Comparison of ENCODE assay signal across 23 cellular contexts in genomic region chr12:52862023-52862422, GRCh38. TPM values are rescaled to one million over a fixed set of nuclear protein-coding genes. Genes with fewer than 3 reads are reported as not detected.
DNase-seq lines count a peak whose midpoint lies in the region; ATAC-seq, FAIRE-seq and TF ChIP-seq lines count a peak whose summit lies in the region.
"Had no signal": no experiment of that assay in that cellular context is flagged by ENCODE, and none has a peak within 500 bp of the region (broad histone marks: within the 10 kb centered on the region; RNA-seq: fewer than 3 reads in every experiment).

No MANE protein-coding gene starts in this region.

- no peaks in the 10 kb centered on the region for H3K79me2 ChIP-seq in keratinocyte (ENCODE audit: control insufficient read depth, insufficient read depth, low read length)

- H2AFZ ChIP-seq in keratinocyte (ENCODE audit: control insufficient read depth, low read length): no peak overlapping the region

- intact Hi-C loops in activated CD4-positive, alpha-beta T cell treated with anti-CD3 and anti-CD28 coated beads, Interleukin-2, amount 10 ng/mL, durations not matched to agents 24 days and 14 days (cut with micrococcal nuclease): no loop called here

- no peak overlapping the region for H3K4me2 ChIP-seq in keratinocyte (ENCODE audit: control insufficient read depth, extremely low read depth, insufficient read depth, low read depth, low read length)

- no peaks in the 10 kb centered on the region for H4K20me1 ChIP-seq in keratinocyte (ENCODE audit: control insufficient read depth, extremely low read depth, insufficient read depth, low read length)

- no peaks in the 10 kb centered on the region for H3K9me3 Mint-ChIP-seq in endodermal cell
- H3K9me3 Mint-ChIP-seq in activated CD4-positive, alpha-beta T cell treated with anti-CD3 and anti-CD28 coated beads, Interleukin-2, amount 10 ng/mL, durations not matched to agents 24 days and 14 days: no peaks in the 10 kb centered on the region

- H3K4me3 Mint-ChIP-seq in endodermal cell: no peak overlapping the region
- no peak overlapping the region for H3K4me3 Mint-ChIP-seq in activated CD4-positive, alpha-beta T cell treated with anti-CD3 and anti-CD28 coated beads, Interleukin-2, amount 10 ng/mL, durations not matched to agents 24 days and 14 days

- DNase-seq in DMS53 (lab: John Stamatoyannopoulos, UW): peak; percentile 44
- no peak for DNase-seq in DMS53 treated with DMSO at 0.1 percent for 48 hours (lab: John Stamatoyannopoulos, UW; ENCODE audit: unreplicated experiment)
- peak; percentile 52 for DNase-seq in endodermal cell
- no peak for DNase-seq in keratinocyte (ENCODE audit: low read depth, low spot score)
- no peak for DNase-seq in activated CD4-positive, alpha-beta T cell treated with anti-CD3 and anti-CD28 coated beads, Interleukin-2, amount 10 ng/mL, durations not matched to agents 24 days and 14 days
- DNase-seq in GM10266 (ENCODE audit: extremely low spot score): no peak
- DNase-seq: AML-193, DMS79 treated with DMSO at 0.1 percent for 48 hours, HCEC 1CT, KBM-7, NCI-H1105 treated with DMSO at 0.1 percent for 48 hours, NCI-H1694, NCI-H2227 treated with DMSO at 0.1 percent for 48 hours, NCI-H510A treated with DMSO at 0.1 percent for 48 hours, NCI-H82 had no signal

- H3K4me1 Mint-ChIP-seq in endodermal cell: no peaks in the 10 kb centered on the region
- H3K4me1 Mint-ChIP-seq in activated CD4-positive, alpha-beta T cell treated with anti-CD3 and anti-CD28 coated beads, Interleukin-2, amount 10 ng/mL, durations not matched to agents 24 days and 14 days: no peaks in the 10 kb centered on the region

- no peaks in the 10 kb centered on the region for H3K9me1 ChIP-seq in keratinocyte (ENCODE audit: control insufficient read depth, extremely low read depth, insufficient read depth, low read length)

- no peak overlapping the region for H3K9ac ChIP-seq in endodermal cell (ENCODE audit: extremely low read depth, low read length, poor library complexity, severe bottlenecking)
- peak overlapping the region; percentile 11 for H3K9ac ChIP-seq in keratinocyte (ENCODE audit: control insufficient read depth, extremely low read depth, insufficient read depth, low read length)

- H3K27ac ChIP-seq in endodermal cell (ENCODE audit: low read depth, low read length): no peak overlapping the region
- peak overlapping the region; percentile 6 for H3K27ac ChIP-seq in keratinocyte (ENCODE audit: control insufficient read depth, insufficient read depth, low read length)
- H3K27ac ChIP-seq: 22Rv1, C4-2B, SJSA1 had no signal

- ATAC-seq in GM21528 (IDR thresholded peaks at IDR 0.05; ENCODE audit: low FRiP score, unreplicated experiment) (no peak), HG03571 (IDR thresholded peaks at IDR 0.05; ENCODE audit: unreplicated experiment) (no peak)
- ATAC-seq: Panc1 had no signal

- H3K27me3 ChIP-seq in endodermal cell (ENCODE audit: control insufficient read depth, insufficient read depth, low read length, poor library complexity, severe bottlenecking): no peaks in the 10 kb centered on the region
- no peaks in the 10 kb centered on the region for H3K27me3 ChIP-seq in keratinocyte (ENCODE audit: control insufficient read depth, extremely low read depth, insufficient read depth, low read length)
- H3K27me3 ChIP-seq: SJSA1 had no signal

- H3K27me3 Mint-ChIP-seq in endodermal cell (ENCODE audit: insufficient read depth): no peaks in the 10 kb centered on the region
- H3K27me3 Mint-ChIP-seq in activated CD4-positive, alpha-beta T cell treated with anti-CD3 and anti-CD28 coated beads, Interleukin-2, amount 10 ng/mL, durations not matched to agents 24 days and 14 days: peaks cover 2% of the 10 kb centered on the region

- H3K9me3 ChIP-seq in endodermal cell (ENCODE audit: control insufficient read depth, low read length): no peaks in the 10 kb centered on the region
- no peaks in the 10 kb centered on the region for H3K9me3 ChIP-seq in keratinocyte (ENCODE audit: control insufficient read depth, low read depth, low read length)
- H3K9me3 ChIP-seq: SJSA1 had no signal

- no peaks in the 10 kb centered on the region for H3K36me3 ChIP-seq in endodermal cell (ENCODE audit: control insufficient read depth, insufficient read depth, low read length)
- no peaks in the 10 kb centered on the region for H3K36me3 ChIP-seq in keratinocyte (ENCODE audit: control insufficient read depth in 2 of 2, extremely low read depth in 1 of 2, insufficient read depth in 2 of 2, low read length in 2 of 2)
- H3K36me3 ChIP-seq: SJSA1 had no signal

- H3K27ac Mint-ChIP-seq in endodermal cell: no peak overlapping the region
- H3K27ac Mint-ChIP-seq in activated CD4-positive, alpha-beta T cell treated with anti-CD3 and anti-CD28 coated beads, Interleukin-2, amount 10 ng/mL, durations not matched to agents 24 days and 14 days: no peak overlapping the region

- H3K4me1 ChIP-seq in endodermal cell (ENCODE audit: control insufficient read depth, insufficient read depth, low read length) (no peaks in the 10 kb centered on the region), keratinocyte (ENCODE audit: control insufficient read depth, extremely low read depth, insufficient read depth, low read length) (peaks cover 54% of the 10 kb centered on the region)
- H3K4me1 ChIP-seq: SJSA1 had no signal

- TF ChIP-seq CTCF in endodermal cell (conservative IDR thresholded peaks at IDR 0.05) (no peak), keratinocyte (optimal IDR thresholded peaks at IDR 0.05 in 1 of 3, IDR thresholded peaks at IDR 0.05 in 1 of 3, conservative IDR thresholded peaks at IDR 0.05 in 1 of 3; ENCODE audit: extremely low read depth in 1 of 3, insufficient read depth in 2 of 3, low read length in 3 of 3) (no peak), GM10266 (IDR thresholded peaks at IDR 0.05; ENCODE audit: control insufficient read depth, insufficient read depth, low read depth, missing control alignments) (no peak)

- peak; percentile 73 for FAIRE-seq in keratinocyte (lab: Jason Lieb, UNC)
- FAIRE-seq: D721Med had no signal

- dilution Hi-C loops in keratinocyte (cut with MboI; ENCODE audit: extremely low pct_ligation_motif_present, low sequenced_read_pairs): no loop called here

- no peak overlapping the region for H3K4me3 ChIP-seq in endodermal cell (ENCODE audit: low read length)
- H3K4me3 ChIP-seq in keratinocyte (ENCODE audit: control insufficient read depth in 2 of 3, extremely low read depth in 1 of 3, insufficient read depth in 2 of 3, low read depth in 1 of 3, low read length in 3 of 3): no peak overlapping the region
- H3K4me3 ChIP-seq: SJSA1 had no signal

- WGBS in endodermal cell (ENCODE audit: insufficient coverage in 1 of 2, insufficient read length in 1 of 2), 2 experiments: 76 to 98% methylated on average over 1 to 2 of the region's 2 CpGs

- H3K36me3 Mint-ChIP-seq in endodermal cell (ENCODE audit: low read depth): no peaks in the 10 kb centered on the region
- H3K36me3 Mint-ChIP-seq in activated CD4-positive, alpha-beta T cell treated with anti-CD3 and anti-CD28 coated beads, Interleukin-2, amount 10 ng/mL, durations not matched to agents 24 days and 14 days (ENCODE audit: low read depth): no peaks in the 10 kb centered on the region

RNA-seq across cellular contexts. Expression of gene KRT78, which starts 13.2 kb away (rescaled TPM):
- not detected for total RNA-seq in endodermal cell
- not detected for polyA plus RNA-seq in endodermal cell (2013, experiment 1 of 2)
- not detected for polyA plus RNA-seq in endodermal cell (2013, experiment 2 of 2)
- 0.49 to 1.7 TPM (median 0.96 TPM) in 3 replicates for polyA plus RNA-seq in keratinocyte
- polyA plus RNA-seq in keratinocyte (2011; ENCODE audit: low read depth): 39.4 TPM
- polyA plus RNA-seq in keratinocyte (2011; cell fraction: cytosol; rRNA removed): 0.87 and 0.90 TPM in 2 replicates
- 1.4 and 2.9 TPM in 2 replicates for polyA plus RNA-seq in keratinocyte (2011; cell fraction: nucleus; rRNA removed)
- 0.80 and 78.3 TPM in 2 replicates for polyA plus RNA-seq in keratinocyte (2012; ENCODE audit: low replicate concordance)
- polyA minus RNA-seq in keratinocyte: 0.66 to 4.6 TPM (median 0.77 TPM) in 3 replicates
- polyA minus RNA-seq in keratinocyte (2011; cell fraction: cytosol; rRNA and poly(A)+ RNA removed): not detected
- 1.5 and 3.5 TPM in 2 replicates for polyA minus RNA-seq in keratinocyte (2011; cell fraction: nucleus; rRNA and poly(A)+ RNA removed)
- not detected in 2 replicates for total RNA-seq in activated CD4-positive, alpha-beta T cell treated with anti-CD3 and anti-CD28 coated beads, Interleukin-2, amount 10 ng/mL, durations not matched to agents 24 days and 14 days

RNA-seq across cellular contexts. Expression of gene KRT79, which starts 27.9 kb away (rescaled TPM):
- total RNA-seq in endodermal cell: not detected
- polyA plus RNA-seq in endodermal cell (2013, experiment 1 of 2): not detected
- polyA plus RNA-seq in endodermal cell (2013, experiment 2 of 2): not detected
- polyA plus RNA-seq in keratinocyte: 0.09 to 0.22 TPM (median 0.12 TPM) in 3 replicates
- polyA plus RNA-seq in keratinocyte (2011; ENCODE audit: low read depth): 4.6 TPM
- 0.07 and 0.12 TPM in 2 replicates for polyA plus RNA-seq in keratinocyte (2011; cell fraction: cytosol; rRNA removed)
- polyA plus RNA-seq in keratinocyte (2011; cell fraction: nucleus; rRNA removed): 1.0 TPM in 2 replicates
- 0.10 and 4.8 TPM in 2 replicates for polyA plus RNA-seq in keratinocyte (2012; ENCODE audit: low replicate concordance)
- polyA minus RNA-seq in keratinocyte: 0.20 to 0.29 TPM in 2 of 3 replicates, not detected in the other
- not detected for polyA minus RNA-seq in keratinocyte (2011; cell fraction: cytosol; rRNA and poly(A)+ RNA removed)
- 0.63 TPM in 1 of 2 replicates, not detected in the other for polyA minus RNA-seq in keratinocyte (2011; cell fraction: nucleus; rRNA and poly(A)+ RNA removed)
- 0.33 TPM in 1 of 2 replicates, not detected in the other for total RNA-seq in activated CD4-positive, alpha-beta T cell treated with anti-CD3 and anti-CD28 coated beads, Interleukin-2, amount 10 ng/mL, durations not matched to agents 24 days and 14 days
- total RNA-seq: G401 had no signal

RNA-seq across cellular contexts. Expression of gene KRT8, which starts 42.9 kb away (rescaled TPM):
- 1,000 to 10,000 TPM; 1,663 to 1,920 TPM for total RNA-seq in endodermal cell
- 445 TPM for polyA plus RNA-seq in endodermal cell (2013, experiment 1 of 2)
- 561 TPM for polyA plus RNA-seq in endodermal cell (2013, experiment 2 of 2)
- polyA plus RNA-seq in keratinocyte: 151 to 286 TPM (median 160 TPM) in 3 replicates
- 51.4 TPM for polyA plus RNA-seq in keratinocyte (2011; ENCODE audit: low read depth)
- polyA plus RNA-seq in keratinocyte (2011; cell fraction: cytosol; rRNA removed): 114 and 155 TPM in 2 replicates
- 76.6 and 90.5 TPM in 2 replicates for polyA plus RNA-seq in keratinocyte (2011; cell fraction: nucleus; rRNA removed)
- 22.4 and 298 TPM in 2 replicates for polyA plus RNA-seq in keratinocyte (2012; ENCODE audit: low replicate concordance)
- 144 to 245 TPM (median 179 TPM) in 3 replicates for polyA minus RNA-seq in keratinocyte
- polyA minus RNA-seq in keratinocyte (2011; cell fraction: cytosol; rRNA and poly(A)+ RNA removed): 273 TPM
- polyA minus RNA-seq in keratinocyte (2011; cell fraction: nucleus; rRNA and poly(A)+ RNA removed): 68.3 and 75.2 TPM in 2 replicates
- total RNA-seq in activated CD4-positive, alpha-beta T cell treated with anti-CD3 and anti-CD28 coated beads, Interleukin-2, amount 10 ng/mL, durations not matched to agents 24 days and 14 days: 0.51 TPM in 1 of 2 replicates, not detected in the other

RNA-seq across cellular contexts. Expression of gene KRT4, which starts 48.1 kb away (rescaled TPM):
- not detected for total RNA-seq in endodermal cell
- polyA plus RNA-seq in endodermal cell (2013, experiment 1 of 2): not detected
- polyA plus RNA-seq in endodermal cell (2013, experiment 2 of 2): not detected
- 1.9 to 3.4 TPM (median 2.0 TPM) in 3 replicates for polyA plus RNA-seq in keratinocyte
- 4.7 TPM for polyA plus RNA-seq in keratinocyte (2011; ENCODE audit: low read depth)
- polyA plus RNA-seq in keratinocyte (2011; cell fraction: cytosol; rRNA removed): 1.9 and 2.8 TPM in 2 replicates
- polyA plus RNA-seq in keratinocyte (2011; cell fraction: nucleus; rRNA removed): 3.7 and 6.5 TPM in 2 replicates
- 1.6 and 2.6 TPM in 2 replicates for polyA plus RNA-seq in keratinocyte (2012; ENCODE audit: low replicate concordance)
- 0.43 to 3.5 TPM (median 3.0 TPM) in 3 replicates for polyA minus RNA-seq in keratinocyte
- polyA minus RNA-seq in keratinocyte (2011; cell fraction: cytosol; rRNA and poly(A)+ RNA removed): 0.77 TPM
- polyA minus RNA-seq in keratinocyte (2011; cell fraction: nucleus; rRNA and poly(A)+ RNA removed): 3.3 and 4.4 TPM in 2 replicates
- total RNA-seq in activated CD4-positive, alpha-beta T cell treated with anti-CD3 and anti-CD28 coated beads, Interleukin-2, amount 10 ng/mL, durations not matched to agents 24 days and 14 days: not detected in 2 replicates
- total RNA-seq: G401, SJSA1 had no signal

Comparison
In these comparisons a context has a peak if more than half of its experiments do, and no peak if none do; other contexts are left out.
1. DNase-seq: peak in DMS53 (single experiment) and endodermal cell (single experiment); none in DMS53 treated with DMSO at 0.1 percent for 48 hours (single experiment), keratinocyte (single experiment), activated CD4-positive, alpha-beta T cell treated with anti-CD3 and anti-CD28 coated beads, Interleukin-2, amount 10 ng/mL, durations not matched to agents 24 days and 14 days (single experiment) and GM10266 (single experiment).
2. RNA of gene KRT8, which starts 42.9 kb away (total RNA-seq): 1,663 to 1,920 TPM in endodermal cell; 0.51 TPM in activated CD4-positive, alpha-beta T cell treated with anti-CD3 and anti-CD28 coated beads, Interleukin-2, amount 10 ng/mL, durations not matched to agents 24 days and 14 days; every median in the first group is over 1,000 times any median in the second.